In genomic region chr12:95402096-95402495, GRCh38 we compare ENCODE assay signal across 1 cellular context.
TF ChIP-seq lines count a peak whose summit lies in the region.

No MANE protein-coding gene starts in this region.

TF ChIP-seq in GM23338, 12 proteins besides CTCF, POLR2A, EP300 and RAD21 (continued from another document):
- TF ChIP-seq ZNF462 (CRISPR knock-in tag; IDR thresholded peaks at IDR 0.05) (no peak), JUNB (IDR thresholded peaks at IDR 0.05; ENCODE audit: unreplicated experiment) (no peak), ZNF331 (CRISPR knock-in tag; IDR thresholded peaks at IDR 0.05; ENCODE audit: low read depth) (no peak), EZH2 (IDR thresholded peaks at IDR 0.05; ENCODE audit: low read depth, unreplicated experiment) (no peak), ETS1 (IDR thresholded peaks at IDR 0.05) (no peak)
TF ChIP-seq in GM23338: peak in this region for 0.
